10 cellular contexts compared by ENCODE assay signal in the genomic region with DNA sequence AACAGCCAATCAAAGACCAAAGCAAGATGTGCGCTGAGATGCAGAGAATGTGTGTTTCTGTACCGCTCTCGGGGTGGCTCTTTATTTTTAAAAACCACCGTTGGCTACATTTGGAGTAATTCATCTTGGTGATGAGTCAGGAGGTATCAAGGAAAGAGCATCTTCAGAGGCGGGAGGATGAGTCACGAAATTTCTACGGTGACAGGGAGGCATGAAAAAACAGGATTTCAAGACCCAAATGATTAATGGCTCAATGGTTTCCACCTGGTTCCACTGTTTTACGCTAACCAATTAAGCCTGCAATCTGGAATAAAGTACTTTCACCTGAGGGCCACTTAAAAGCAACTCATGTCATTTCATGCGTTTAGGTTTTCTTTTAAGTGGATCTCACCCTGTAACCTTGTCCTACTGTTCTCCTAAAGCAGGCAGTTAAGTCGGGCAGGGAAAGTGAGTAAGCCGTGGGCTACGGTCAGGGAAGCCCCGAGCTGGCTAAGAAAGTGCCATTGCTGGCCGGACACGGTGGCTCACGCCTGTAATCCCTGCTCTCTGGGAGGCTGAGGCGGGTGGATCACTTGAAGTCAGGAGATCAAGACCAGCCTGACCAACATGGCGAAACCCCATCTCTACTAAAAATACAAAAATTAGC.
DNase-seq lines count a peak whose midpoint lies in the region; ATAC-seq and TF ChIP-seq lines count a peak whose summit lies in the region.
"Had no signal": no experiment of that assay in that cellular context is flagged by ENCODE, and none has a peak within 500 bp of the region (broad histone marks: within the 10 kb centered on the region; RNA-seq: fewer than 3 reads in every experiment).

No MANE protein-coding gene starts in this region.

- ATAC-seq in PC-3 (peak; percentile 71), GM21737 (IDR thresholded peaks at IDR 0.05; ENCODE audit: unreplicated experiment) (no peak), HG02938 (IDR thresholded peaks at IDR 0.05; ENCODE audit: unreplicated experiment) (no peak), HG02884 (IDR thresholded peaks at IDR 0.05; ENCODE audit: unreplicated experiment) (no peak)
- ATAC-seq: activated CD8-positive, alpha-beta T cell treated with anti-CD3 and anti-CD28 coated beads, Interleukin-2, amount 10 ng/mL, durations not matched to agents 7 days and 5 days; body of pancreas had no signal

- intact Hi-C loops in PC-3 (cut with micrococcal nuclease), result no loop called here

- H3K36me3 ChIP-seq in PC-3 (ENCODE audit: low read depth, low read length) (no peaks in the 10 kb centered on the region), endodermal cell (ENCODE audit: control insufficient read depth, insufficient read depth, low read length) (peaks cover 5% of the 10 kb centered on the region)

- H3F3A ChIP-seq in PC-3 (ENCODE audit: low read length, unreplicated experiment), result no peaks in the 10 kb centered on the region

- no peak overlapping the region for H3K4me3 ChIP-seq in HFF-Myc (replicated peaks; ENCODE audit: low read depth, low read length)
- no peak overlapping the region for H3K4me3 ChIP-seq in PC-3 (ENCODE audit: low read length)
- no peak overlapping the region for H3K4me3 ChIP-seq in fibroblast of mammary gland (ENCODE audit: control insufficient read depth, low read depth, low read length)
- no peak overlapping the region for H3K4me3 ChIP-seq in endodermal cell (ENCODE audit: low read length)
- H3K4me3 ChIP-seq: body of pancreas had no signal

- no peaks in the 10 kb centered on the region for H3K9me2 ChIP-seq in PC-3 (replicated peaks; ENCODE audit: low read length)

- H3K4me3 Mint-ChIP-seq in endodermal cell, result no peak overlapping the region
- H3K4me3 Mint-ChIP-seq: activated CD8-positive, alpha-beta T cell treated with anti-CD3 and anti-CD28 coated beads, Interleukin-2, amount 10 ng/mL, durations not matched to agents 7 days and 5 days had no signal

- no peaks in the 10 kb centered on the region for H3K9me3 Mint-ChIP-seq in endodermal cell

- H4K20me1 ChIP-seq in PC-3 (ENCODE audit: low read length), result no peaks in the 10 kb centered on the region

- peaks cover 40% of the 10 kb centered on the region for H3K36me3 Mint-ChIP-seq in endodermal cell (ENCODE audit: low read depth)

- no peak overlapping the region for H3K27ac Mint-ChIP-seq in endodermal cell
- H3K27ac Mint-ChIP-seq: activated CD8-positive, alpha-beta T cell treated with anti-CD3 and anti-CD28 coated beads, Interleukin-2, amount 10 ng/mL, durations not matched to agents 7 days and 5 days had no signal

- peak; percentile 66 for DNase-seq in AG08395 (ENCODE audit: low spot score)
- DNase-seq in HFF-Myc (ENCODE audit: extremely low read depth, low read depth), result peak; percentile 51
- peak; percentile 80 for DNase-seq in PC-3
- peak; percentile 85 for DNase-seq in fibroblast of mammary gland (ENCODE audit: low read depth)
- DNase-seq in endodermal cell, result no peak
- DNase-seq: activated CD8-positive, alpha-beta T cell treated with anti-CD3 and anti-CD28 coated beads, Interleukin-2, amount 10 ng/mL, durations not matched to agents 7 days and 5 days; body of pancreas had no signal

- H3K27ac ChIP-seq in PC-3 (ENCODE audit: low read length) (peak overlapping the region; percentile 30), endodermal cell (ENCODE audit: low read depth, low read length) (no peak overlapping the region)
- H3K27ac ChIP-seq: body of pancreas had no signal

- POLR2A ChIA-PET in PC-3 (lab: Charles Lee; ENCODE audit: unreplicated experiment), result no interaction called here

- peaks cover 12% of the 10 kb centered on the region; the same call in 1 of the 2 replicates for H3K4me1 ChIP-seq in PC-3 (ENCODE audit: insufficient read depth, low read length)
- no peaks in the 10 kb centered on the region for H3K4me1 ChIP-seq in endodermal cell (ENCODE audit: control insufficient read depth, insufficient read depth, low read length)
- H3K4me1 ChIP-seq: body of pancreas had no signal

- H2AFZ ChIP-seq in PC-3 (ENCODE audit: low read length), result no peak overlapping the region

- H3K27me3 ChIP-seq in PC-3 (ENCODE audit: low read length) (no peaks in the 10 kb centered on the region), endodermal cell (ENCODE audit: control insufficient read depth, insufficient read depth, low read length, poor library complexity, severe bottlenecking) (no peaks in the 10 kb centered on the region)
- H3K27me3 ChIP-seq: body of pancreas had no signal

- no peaks in the 10 kb centered on the region for H3K79me2 ChIP-seq in PC-3 (ENCODE audit: low read length)

- peaks cover 10% of the 10 kb centered on the region for H3K4me1 Mint-ChIP-seq in endodermal cell

- no peak overlapping the region for H3K4me2 ChIP-seq in PC-3 (ENCODE audit: low read length)

- CTCF ChIA-PET in PC-3 (lab: Charles Lee), result interaction anchor here (0.6 kb wide), 1 partner anchor 107 kb away, joined by 6 read pairs; no protein-coding TSS in a partner anchor

- 92 to 93% methylated on average over 16 to 18 of the region's 18 CpGs for WGBS in endodermal cell (ENCODE audit: insufficient coverage in 1 of 2, insufficient read length in 1 of 2), 2 experiments

- H3K27me3 Mint-ChIP-seq in endodermal cell (ENCODE audit: insufficient read depth), result peaks cover 66% of the 10 kb centered on the region

- no TSS peak for BruUV-seq in PC-3 (replicated peaks; lab: Mats Ljungman, UMichigan)

- no peak for TF ChIP-seq CTCF in HFF-Myc (IDR thresholded peaks at IDR 0.05; ENCODE audit: low read depth, low read length, missing control alignments)
- TF ChIP-seq CTCF in PC-3 (conservative IDR thresholded peaks at IDR 0.05; ENCODE audit: low read depth, low read length), result no peak
- no peak for TF ChIP-seq CTCF in fibroblast of mammary gland (conservative IDR thresholded peaks at IDR 0.05; ENCODE audit: control insufficient read depth, insufficient read depth, low read depth, low read length)
- no peak for TF ChIP-seq CTCF in endodermal cell (conservative IDR thresholded peaks at IDR 0.05)

- H3K9me3 ChIP-seq in PC-3 (ENCODE audit: low read length) (no peaks in the 10 kb centered on the region), endodermal cell (ENCODE audit: control insufficient read depth, low read length) (no peaks in the 10 kb centered on the region)
- H3K9me3 ChIP-seq: body of pancreas had no signal

- H3K9ac ChIP-seq in PC-3 (ENCODE audit: low read length) (no peak overlapping the region), endodermal cell (ENCODE audit: extremely low read depth, low read length, poor library complexity, severe bottlenecking) (no peak overlapping the region)
